In genomic region chrX:141589408-141589807, GRCh38 we compare ENCODE assay signal across 2 cellular contexts. TPM values are rescaled to one million over a fixed set of nuclear protein-coding genes. Genes with fewer than 3 reads are reported as not detected.
"Had no signal": no experiment of that assay in that cellular context is flagged by ENCODE, and none has a peak within 500 bp of the region (broad histone marks: within the 10 kb centered on the region; RNA-seq: fewer than 3 reads in every experiment).

Gene SPANXA2 (plus strand): TSS chrX:141589708. CDS start chrX:141589768, 60 bp downstream.

RNA-seq across cellular contexts. Expression of gene SPANXA2, which starts in this region (rescaled TPM):
- total RNA-seq: G401, GM12878 had no signal
